ENCODE assay signal across 8 cellular contexts in genomic region chr12:121889661-121890060, GRCh38. TPM values are rescaled to one million over a fixed set of nuclear protein-coding genes. Genes with fewer than 3 reads are reported as not detected.
DNase-seq lines count a peak whose midpoint lies in the region; TF ChIP-seq lines count a peak whose summit lies in the region.
"Not testable (repeated sequence)": the region's sequence is repeated elsewhere in the genome, so short reads cannot be mapped to it uniquely, and the experiment has no call there.

No MANE protein-coding gene starts in this region.

- peaks cover 16% of the 10 kb centered on the region; the same call in 1 of the 2 replicates for H3F3A ChIP-seq in SU-DHL-6 (ENCODE audit: insufficient read depth)

- not testable (repeated sequence) for H3K27me3 ChIP-seq in HUES6 (ENCODE audit: control insufficient read depth, insufficient read depth, low read length); SU-DHL-6 (ENCODE audit: low read length); adipocyte (replicated peaks; ENCODE audit: control insufficient read depth, insufficient read depth, low read length); neuron (ENCODE audit: insufficient read depth, low read length); testis

- intact Hi-C loops in CD14-positive monocyte (cut with micrococcal nuclease) = loop anchor here (2.0 to 10.0 kb wide), 5 partner anchors 47 to 175 kb away; partner anchors contain the start of gene TMEM120B (in 1 of the 2)
- intact Hi-C loops in testis (cut with DNase I; ENCODE audit: low total_unique reads) = not testable (repeated sequence)

- TF ChIP-seq POLR2A in testis (IDR thresholded peaks at IDR 0.05) = not testable (repeated sequence)

- DNase-seq in CD14-positive monocyte (ENCODE audit: low spot score); epithelial cell of esophagus (ENCODE audit: low read depth); testis: not testable (repeated sequence)
- DNase-seq in adipocyte (ENCODE audit: low read depth) (peak; percentile 22), iris pigment epithelial cell (ENCODE audit: low read depth) (peak; percentile 11)

- peak overlapping the region; percentile 68 for H3K4me2 ChIP-seq in SU-DHL-6 (ENCODE audit: low read depth, low read length, poor library complexity, severe bottlenecking)

- H3K9ac ChIP-seq in HUES6 (ENCODE audit: low read length) (peak overlapping the region; percentile 96), SU-DHL-6 (ENCODE audit: low read length) (peak overlapping the region; percentile 68), adipocyte (ENCODE audit: low read length) (peak overlapping the region; percentile 99)

- peaks cover 47% of the 10 kb centered on the region for H3K79me2 ChIP-seq in SU-DHL-6 (ENCODE audit: insufficient read depth, low read length)

- not testable (repeated sequence) for H3K9me2 ChIP-seq in SU-DHL-6 (replicated peaks; ENCODE audit: insufficient read depth, low read length)

- peak overlapping the region; percentile 97 to 99 (median 99) for H3K27ac Mint-ChIP-seq in CD14-positive monocyte

- H3K27me3 Mint-ChIP-seq in CD14-positive monocyte (ENCODE audit: low read depth in 3 of 3) = not testable (repeated sequence)

- not testable (repeated sequence) for H3K9me3 ChIP-seq in HUES6 (ENCODE audit: control insufficient read depth, insufficient read depth, low read depth, low read length); SU-DHL-6 (ENCODE audit: insufficient read depth, low read length); adipocyte (ENCODE audit: control insufficient read depth, low read length); neuron (ENCODE audit: low read length); testis

- peak overlapping the region in 1 of 2 donors; percentile 99 for H3K4me3 Mint-ChIP-seq in CD14-positive monocyte

- peaks cover 25% of the 10 kb centered on the region for H3K4me1 Mint-ChIP-seq in CD14-positive monocyte

- H3K36me3 Mint-ChIP-seq in CD14-positive monocyte = peaks cover 15 to 20% of the 10 kb centered on the region in 2 donors

- not testable (repeated sequence) for H4K20me1 ChIP-seq in SU-DHL-6 (ENCODE audit: low read depth, low read length)

- not testable (repeated sequence) for H3K36me3 ChIP-seq in HUES6 (ENCODE audit: control insufficient read depth, insufficient read depth, low read length); SU-DHL-6 (ENCODE audit: low read length); adipocyte (ENCODE audit: control insufficient read depth, insufficient read depth, low read length, severe bottlenecking); neuron (ENCODE audit: insufficient read depth, low read length); testis (ENCODE audit: low read depth, missing control alignments)

- H3K4me3 ChIP-seq in HUES6 (ENCODE audit: low read depth, low read length) (peak overlapping the region; percentile 87), SU-DHL-6 (ENCODE audit: insufficient read depth, low read length, poor library complexity, severe bottlenecking) (peak overlapping the region; percentile 61), adipocyte (ENCODE audit: low read length) (peak overlapping the region; percentile 99), epithelial cell of esophagus (ENCODE audit: low read length) (peak overlapping the region; percentile 63), neuron (ENCODE audit: low read length) (peak overlapping the region; percentile 80), testis (peak overlapping the region; percentile 71 to 84)

- not testable (repeated sequence) for H3K9me3 Mint-ChIP-seq in CD14-positive monocyte

- H3K4me1 ChIP-seq in HUES6 (ENCODE audit: control insufficient read depth, insufficient read depth, low read length) = peaks cover 21% of the 10 kb centered on the region
- H3K4me1 ChIP-seq in adipocyte (ENCODE audit: control insufficient read depth, insufficient read depth, low read length) = peaks cover 31% of the 10 kb centered on the region
- peaks cover 19% of the 10 kb centered on the region for H3K4me1 ChIP-seq in neuron (ENCODE audit: insufficient read depth, low read length)
- peaks cover 14% of the 10 kb centered on the region for H3K4me1 ChIP-seq in testis

- H3K27ac ChIP-seq in HUES6 (ENCODE audit: low read depth, low read length) (peak overlapping the region; percentile 90; the same call in 1 of the 2 replicates), SU-DHL-6 (ENCODE audit: low read depth, low read length) (0 out of 2 replicates have a peak overlapping the region, but pooled peaks have one; percentile 79)
- not testable (repeated sequence) for H3K27ac ChIP-seq in testis

- not testable (repeated sequence) for H2AFZ ChIP-seq in SU-DHL-6 (ENCODE audit: low read depth, low read length, severe bottlenecking); neuron (ENCODE audit: low read depth, low read length)

- WGBS in testis, 2 donors = 42 to 51% methylated on average over 6 of the region's 6 CpGs

- not testable (repeated sequence) for TF ChIP-seq CTCF in CD14-positive monocyte (IDR thresholded peaks at IDR 0.05); SU-DHL-6 (IDR thresholded peaks at IDR 0.05; ENCODE audit: insufficient read depth, low read length, poor library complexity, severe bottlenecking); epithelial cell of esophagus (IDR thresholded peaks at IDR 0.05; ENCODE audit: insufficient read depth, low read depth, low read length, missing control alignments); testis (IDR thresholded peaks at IDR 0.05)

RNA-seq across cellular contexts. Expression of gene PSMD9, which starts 1.1 kb away (rescaled TPM):
- polyA plus RNA-seq in CD14-positive monocyte (10 to 100 TPM; 89.6 to 93.3 TPM), testis (ENCODE audit: insufficient read depth, low read depth, low replicate concordance) (60.7 TPM)
- total RNA-seq in testis = 10 to 100 TPM; 51.3 to 80.9 TPM

RNA-seq across cellular contexts. Expression of gene CFAP251, which starts 28.7 kb away (rescaled TPM):
- polyA plus RNA-seq in CD14-positive monocyte (under 1 TPM in 1 of 2 donors, not detected in 1; 0.17 TPM), testis (ENCODE audit: insufficient read depth, low read depth, low replicate concordance) (56.1 TPM)
- total RNA-seq in testis = 10 to 100 TPM; 29.0 to 41.5 TPM

RNA-seq across cellular contexts. Expression of gene HPD, which starts 31.0 kb away (rescaled TPM):
- polyA plus RNA-seq in CD14-positive monocyte (under 1 TPM in 1 of 2 donors, not detected in 1; 0.75 TPM), testis (ENCODE audit: insufficient read depth, low read depth, low replicate concordance) (11.6 TPM)
- total RNA-seq in testis = 10 to 100 TPM in 1 of 2 donors, 1 to 10 TPM in 1; 5.9 to 10.6 TPM

Comparison
In these comparisons a context has a peak if more than half of its experiments do, and no peak if none do; other contexts are left out.
1. RNA of gene CFAP251, which starts 28.7 kb away (polyA plus RNA-seq): 56.1 TPM in testis (single experiment); 0.17 TPM in CD14-positive monocyte; every median in the first group is over 10 times any median in the second.
2. Peak in every context shown above with its lines, with median percentiles within 50 percentile points of each other: H3K4me3 ChIP-seq and H3K9ac ChIP-seq.